ENCODE assay signal across 22 cellular contexts in genomic region chr12:65324056-65324455, GRCh38.
"Had no signal": no experiment of that assay in that cellular context is flagged by ENCODE, and none has a peak within 500 bp of the region (broad histone marks: within the 10 kb centered on the region; RNA-seq: fewer than 3 reads in every experiment).

No MANE protein-coding gene starts in this region.

- H3K27ac ChIP-seq: adrenal gland, ascending aorta, breast epithelium, sigmoid colon, testis, uterus had no signal

- H3K36me3 Mint-ChIP-seq: activated naive CD4-positive, alpha-beta T cell treated with anti-CD3 and anti-CD28 coated beads, Interleukin-2, amount 50 U/mL, for 72 hours; stimulated activated memory B cell treated with anti-CD40 and anti-IgM and Interleukin-4, amounts not matched to agents 10 μg/mL and 1 μg/mL and 100 μg/mL, for 72 hours; WTC11 had no signal

- H3K4me3 Mint-ChIP-seq: dendritic cell treated with granulocyte-macrophage colony-stimulating factor and Interleukin-4, amounts not matched to agents 40 ng/mL and 50 ng/mL, for 4 days; neural crest cell; stimulated activated memory B cell treated with anti-CD40 and anti-IgM and Interleukin-4, amounts not matched to agents 10 μg/mL and 1 μg/mL and 100 μg/mL, for 72 hours; WTC11 had no signal

- H3K27me3 ChIP-seq: adrenal gland, ascending aorta, breast epithelium, sigmoid colon, testis, uterus had no signal

- H3K27ac Mint-ChIP-seq: activated naive CD4-positive, alpha-beta T cell treated with anti-CD3 and anti-CD28 coated beads, Interleukin-2, amount 50 U/mL, for 72 hours; dendritic cell treated with granulocyte-macrophage colony-stimulating factor and Interleukin-4, amounts not matched to agents 40 ng/mL and 50 ng/mL, for 4 days; stimulated activated memory B cell treated with anti-CD40 and anti-IgM and Interleukin-4, amounts not matched to agents 10 μg/mL and 1 μg/mL and 100 μg/mL, for 72 hours; WTC11 had no signal

- H3K9me3 Mint-ChIP-seq: activated naive CD4-positive, alpha-beta T cell treated with anti-CD3 and anti-CD28 coated beads, Interleukin-2, amount 50 U/mL, for 72 hours; dendritic cell treated with granulocyte-macrophage colony-stimulating factor and Interleukin-4, amounts not matched to agents 40 ng/mL and 50 ng/mL, for 4 days; neural crest cell; stimulated activated memory B cell treated with anti-CD40 and anti-IgM and Interleukin-4, amounts not matched to agents 10 μg/mL and 1 μg/mL and 100 μg/mL, for 72 hours; WTC11 had no signal

- H3K4me1 Mint-ChIP-seq: stimulated activated memory B cell treated with anti-CD40 and anti-IgM and Interleukin-4, amounts not matched to agents 10 μg/mL and 1 μg/mL and 100 μg/mL, for 72 hours had no signal

- DNase-seq: activated T-cell treated with anti-CD3 and anti-CD28 coated beads, Interleukin-2, amount 50 U/mL, for 1 hour; adrenal gland; cerebellar nuclear complex; effector CD4-positive, alpha-beta T cell; erythroblast; glutamatergic neuron; hippocampal formation; sigmoid colon; stimulated activated CD4-positive, alpha-beta T cell treated with anti-CD3 and anti-CD28 coated beads, Interleukin-15, amount 100 ng/mL, for 24 hours; T-helper 1 cell; testis; trophoblast cell; uterus had no signal

- ATAC-seq: activated naive CD4-positive, alpha-beta T cell treated with anti-CD3 and anti-CD28 coated beads, Interleukin-2, amount 50 U/mL, for 72 hours; stimulated activated memory B cell treated with anti-CD40 and anti-IgM and Interleukin-4, amounts not matched to agents 10 μg/mL and 1 μg/mL and 100 μg/mL, for 72 hours; WTC11 had no signal

- FAIRE-seq: frontal cortex had no signal

- H3K27me3 Mint-ChIP-seq: dendritic cell treated with granulocyte-macrophage colony-stimulating factor and Interleukin-4, amounts not matched to agents 40 ng/mL and 50 ng/mL, for 4 days had no signal

- H3K4me2 ChIP-seq: smooth muscle cell had no signal

- H3K36me3 ChIP-seq: adrenal gland, ascending aorta, breast epithelium, uterus had no signal

- H3K4me1 ChIP-seq: adrenal gland, breast epithelium, testis had no signal

- H3K4me3 ChIP-seq: adrenal gland, ascending aorta, breast epithelium, sigmoid colon, smooth muscle cell, testis, uterus had no signal

- H3K9me3 ChIP-seq: adrenal gland, ascending aorta, breast epithelium, sigmoid colon, testis, uterus had no signal
